Comparison of ENCODE assay signal across 1 cellular context in the genomic region with DNA sequence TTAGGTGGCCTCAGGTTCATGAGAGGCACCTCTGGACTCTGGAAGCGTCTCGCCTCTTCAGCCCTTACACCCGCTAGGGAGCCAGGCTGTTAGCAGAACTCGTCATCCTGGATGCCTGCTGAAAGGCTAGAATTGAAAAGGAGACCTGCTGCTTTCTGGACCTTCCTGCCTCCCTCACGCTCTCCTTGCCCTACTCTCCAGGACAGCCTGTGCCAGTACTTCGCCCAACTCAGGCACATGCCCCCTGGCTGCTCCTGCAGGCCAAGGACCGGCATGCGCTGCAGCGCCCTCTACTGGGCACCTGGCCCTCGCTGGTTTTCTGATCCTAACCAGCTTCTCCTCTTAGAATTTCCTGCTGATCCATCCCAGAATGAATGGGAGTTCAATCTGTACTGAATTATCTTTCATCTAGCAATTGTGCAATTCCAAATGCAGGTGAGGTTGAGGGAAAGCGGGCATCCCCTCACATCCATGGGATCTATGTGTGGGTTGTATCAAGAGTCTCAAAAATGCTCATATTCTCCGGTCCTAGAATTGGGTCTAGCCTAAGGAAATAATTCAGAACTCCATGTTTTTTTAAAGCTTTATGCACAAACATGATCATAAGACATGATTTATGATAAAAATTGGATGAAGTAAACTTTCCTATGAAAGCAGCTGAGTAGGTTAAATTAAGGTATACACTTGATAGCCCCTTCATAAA.
TF ChIP-seq lines count a peak whose summit lies in the region.

No MANE protein-coding gene starts in this region.

TF ChIP-seq in HepG2, 621 proteins besides CTCF, POLR2A, EP300 and RAD21 (continued from another document and continues in another):
- TF ChIP-seq ZNF547 (CRISPR knock-in tag; IDR thresholded peaks at IDR 0.05) (0 out of 2 replicates have a peak, but pooled peaks have one; percentile 43), ZNF484 (CRISPR knock-in tag; IDR thresholded peaks at IDR 0.05; ENCODE audit: borderline replicate concordance, low read depth) (no peak), ZNF768 (CRISPR knock-in tag; IDR thresholded peaks at IDR 0.05) (no peak), SRF (IDR thresholded peaks at IDR 0.05; ENCODE audit: low read depth, low read length) (peak; percentile 20; the same call in 1 of the 2 replicates), KMT2B (CRISPR knock-in tag; IDR thresholded peaks at IDR 0.05) (no peak), ZNF501 (CRISPR knock-in tag; IDR thresholded peaks at IDR 0.05) (peak; percentile 68; the same call in 1 of the 2 replicates), RXRB (CRISPR knock-in tag; IDR thresholded peaks at IDR 0.05; ENCODE audit: borderline replicate concordance) (peak; percentile 48; the same call in 1 of the 2 replicates), CBX5 (CRISPR knock-in tag; IDR thresholded peaks at IDR 0.05; ENCODE audit: borderline replicate concordance) (peak; percentile 85; the same call in 1 of the 2 replicates), MIER3 (CRISPR knock-in tag; IDR thresholded peaks at IDR 0.05; ENCODE audit: borderline replicate concordance) (peak; percentile 29; the same call in 1 of the 2 replicates), REPIN1 (CRISPR knock-in tag; IDR thresholded peaks at IDR 0.05; ENCODE audit: borderline replicate concordance, low read depth) (0 out of 2 replicates have a peak, but pooled peaks have one; percentile 34), IRF2 (CRISPR knock-in tag; IDR thresholded peaks at IDR 0.05) (peak; percentile 62; the same call in 1 of the 2 replicates), SMC3 (IDR thresholded peaks at IDR 0.05; ENCODE audit: low read length) (peak; percentile 49; the same call in 1 of the 2 replicates), FOXO1 (CRISPR knock-in tag; IDR thresholded peaks at IDR 0.05) (0 out of 2 replicates have a peak, but pooled peaks have one; percentile 32), ZBTB7B (CRISPR knock-in tag; IDR thresholded peaks at IDR 0.05) (peak; percentile 34; the same call in 1 of the 2 replicates), ZNF780A (CRISPR knock-in tag; IDR thresholded peaks at IDR 0.05) (no peak), NONO (IDR thresholded peaks at IDR 0.05) (no peak), NONO (CRISPR knock-in tag; conservative IDR thresholded peaks at IDR 0.05) (no peak), HMG20B (CRISPR knock-in tag; conservative IDR thresholded peaks at IDR 0.05) (0 out of 2 replicates have a peak, but pooled peaks have one; percentile 50), TOPORS (CRISPR knock-in tag; IDR thresholded peaks at IDR 0.05) (0 out of 2 replicates have a peak, but pooled peaks have one; percentile 42), KDM5B (CRISPR knock-in tag; IDR thresholded peaks at IDR 0.05; ENCODE audit: borderline replicate concordance) (peak; percentile 55; the same call in 1 of the 2 replicates), HNRNPH1 (optimal IDR thresholded peaks at IDR 0.05; ENCODE audit: low read depth, low read length) (no peak), ZNF556 (CRISPR knock-in tag; IDR thresholded peaks at IDR 0.05; ENCODE audit: borderline replicate concordance) (0 out of 2 replicates have a peak, but pooled peaks have one; percentile 14), NFATC3 (CRISPR knock-in tag; IDR thresholded peaks at IDR 0.05) (no peak), ZNF136 (CRISPR knock-in tag; IDR thresholded peaks at IDR 0.05; ENCODE audit: low read depth) (no peak), ZNF335 (CRISPR knock-in tag; IDR thresholded peaks at IDR 0.05) (0 out of 2 replicates have a peak, but pooled peaks have one; percentile 42), SP1 (IDR thresholded peaks at IDR 0.05) (no peak), SP1 (CRISPR knock-in tag; IDR thresholded peaks at IDR 0.05) (peak; percentile 49; the same call in 1 of the 2 replicates), EEA1 (CRISPR knock-in tag; IDR thresholded peaks at IDR 0.05; ENCODE audit: borderline replicate concordance) (no peak), AGO1 (IDR thresholded peaks at IDR 0.05; ENCODE audit: low read depth, low read length, poor library complexity, severe bottlenecking) (no peak), ZNF607 (CRISPR knock-in tag; IDR thresholded peaks at IDR 0.05; ENCODE audit: borderline replicate concordance) (peak; percentile 73; the same call in 1 of the 2 replicates), PRMT3 (CRISPR knock-in tag; IDR thresholded peaks at IDR 0.05; ENCODE audit: borderline replicate concordance, low read depth) (no peak), HDAC1 (CRISPR knock-in tag; IDR thresholded peaks at IDR 0.05) (0 out of 2 replicates have a peak, but pooled peaks have one; percentile 33), PITX1 (CRISPR knock-in tag; IDR thresholded peaks at IDR 0.05) (peak; percentile 28; the same call in 1 of the 2 replicates)
- TF ChIP-seq, protein P1, sequence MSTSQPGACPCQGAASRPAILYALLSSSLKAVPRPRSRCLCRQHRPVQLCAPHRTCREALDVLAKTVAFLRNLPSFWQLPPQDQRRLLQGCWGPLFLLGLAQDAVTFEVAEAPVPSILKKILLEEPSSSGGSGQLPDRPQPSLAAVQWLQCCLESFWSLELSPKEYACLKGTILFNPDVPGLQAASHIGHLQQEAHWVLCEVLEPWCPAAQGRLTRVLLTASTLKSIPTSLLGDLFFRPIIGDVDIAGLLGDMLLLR (CRISPR knock-in tag; IDR thresholded peaks at IDR 0.05): 0 out of 2 replicates have a peak, but pooled peaks have one; percentile 34
- TF ChIP-seq, protein P2, sequence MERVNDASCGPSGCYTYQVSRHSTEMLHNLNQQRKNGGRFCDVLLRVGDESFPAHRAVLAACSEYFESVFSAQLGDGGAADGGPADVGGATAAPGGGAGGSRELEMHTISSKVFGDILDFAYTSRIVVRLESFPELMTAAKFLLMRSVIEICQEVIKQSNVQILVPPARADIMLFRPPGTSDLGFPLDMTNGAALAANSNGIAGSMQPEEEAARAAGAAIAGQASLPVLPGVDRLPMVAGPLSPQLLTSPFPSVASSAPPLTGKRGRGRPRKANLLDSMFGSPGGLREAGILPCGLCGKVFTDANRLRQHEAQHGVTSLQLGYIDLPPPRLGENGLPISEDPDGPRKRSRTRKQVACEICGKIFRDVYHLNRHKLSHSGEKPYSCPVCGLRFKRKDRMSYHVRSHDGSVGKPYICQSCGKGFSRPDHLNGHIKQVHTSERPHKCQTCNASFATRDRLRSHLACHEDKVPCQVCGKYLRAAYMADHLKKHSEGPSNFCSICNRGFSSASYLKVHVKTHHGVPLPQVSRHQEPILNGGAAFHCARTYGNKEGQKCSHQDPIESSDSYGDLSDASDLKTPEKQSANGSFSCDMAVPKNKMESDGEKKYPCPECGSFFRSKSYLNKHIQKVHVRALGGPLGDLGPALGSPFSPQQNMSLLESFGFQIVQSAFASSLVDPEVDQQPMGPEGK (CRISPR knock-in tag; IDR thresholded peaks at IDR 0.05): peak; percentile 34; the same call in 1 of the 2 replicates
- TF ChIP-seq, protein P3, sequence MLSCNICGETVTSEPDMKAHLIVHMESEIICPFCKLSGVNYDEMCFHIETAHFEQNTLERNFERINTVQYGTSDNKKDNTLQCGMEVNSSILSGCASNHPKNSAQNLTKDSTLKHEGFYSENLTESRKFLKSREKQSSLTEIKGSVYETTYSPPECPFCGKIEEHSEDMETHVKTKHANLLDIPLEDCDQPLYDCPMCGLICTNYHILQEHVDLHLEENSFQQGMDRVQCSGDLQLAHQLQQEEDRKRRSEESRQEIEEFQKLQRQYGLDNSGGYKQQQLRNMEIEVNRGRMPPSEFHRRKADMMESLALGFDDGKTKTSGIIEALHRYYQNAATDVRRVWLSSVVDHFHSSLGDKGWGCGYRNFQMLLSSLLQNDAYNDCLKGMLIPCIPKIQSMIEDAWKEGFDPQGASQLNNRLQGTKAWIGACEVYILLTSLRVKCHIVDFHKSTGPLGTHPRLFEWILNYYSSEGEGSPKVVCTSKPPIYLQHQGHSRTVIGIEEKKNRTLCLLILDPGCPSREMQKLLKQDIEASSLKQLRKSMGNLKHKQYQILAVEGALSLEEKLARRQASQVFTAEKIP (CRISPR knock-in tag; IDR thresholded peaks at IDR 0.05; ENCODE audit: borderline replicate concordance): no peak
- TF ChIP-seq, protein P4, sequence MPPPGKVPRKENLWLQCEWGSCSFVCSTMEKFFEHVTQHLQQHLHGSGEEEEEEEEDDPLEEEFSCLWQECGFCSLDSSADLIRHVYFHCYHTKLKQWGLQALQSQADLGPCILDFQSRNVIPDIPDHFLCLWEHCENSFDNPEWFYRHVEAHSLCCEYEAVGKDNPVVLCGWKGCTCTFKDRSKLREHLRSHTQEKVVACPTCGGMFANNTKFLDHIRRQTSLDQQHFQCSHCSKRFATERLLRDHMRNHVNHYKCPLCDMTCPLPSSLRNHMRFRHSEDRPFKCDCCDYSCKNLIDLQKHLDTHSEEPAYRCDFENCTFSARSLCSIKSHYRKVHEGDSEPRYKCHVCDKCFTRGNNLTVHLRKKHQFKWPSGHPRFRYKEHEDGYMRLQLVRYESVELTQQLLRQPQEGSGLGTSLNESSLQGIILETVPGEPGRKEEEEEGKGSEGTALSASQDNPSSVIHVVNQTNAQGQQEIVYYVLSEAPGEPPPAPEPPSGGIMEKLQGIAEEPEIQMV (CRISPR knock-in tag; IDR thresholded peaks at IDR 0.05; ENCODE audit: low read depth): 0 out of 2 replicates have a peak, but pooled peaks have one; percentile 24
- TF ChIP-seq, protein P5, sequence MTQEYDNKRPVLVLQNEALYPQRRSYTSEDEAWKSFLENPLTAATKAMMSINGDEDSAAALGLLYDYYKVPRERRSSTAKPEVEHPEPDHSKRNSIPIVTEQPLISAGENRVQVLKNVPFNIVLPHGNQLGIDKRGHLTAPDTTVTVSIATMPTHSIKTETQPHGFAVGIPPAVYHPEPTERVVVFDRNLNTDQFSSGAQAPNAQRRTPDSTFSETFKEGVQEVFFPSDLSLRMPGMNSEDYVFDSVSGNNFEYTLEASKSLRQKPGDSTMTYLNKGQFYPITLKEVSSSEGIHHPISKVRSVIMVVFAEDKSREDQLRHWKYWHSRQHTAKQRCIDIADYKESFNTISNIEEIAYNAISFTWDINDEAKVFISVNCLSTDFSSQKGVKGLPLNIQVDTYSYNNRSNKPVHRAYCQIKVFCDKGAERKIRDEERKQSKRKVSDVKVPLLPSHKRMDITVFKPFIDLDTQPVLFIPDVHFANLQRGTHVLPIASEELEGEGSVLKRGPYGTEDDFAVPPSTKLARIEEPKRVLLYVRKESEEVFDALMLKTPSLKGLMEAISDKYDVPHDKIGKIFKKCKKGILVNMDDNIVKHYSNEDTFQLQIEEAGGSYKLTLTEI (CRISPR knock-in tag; conservative IDR thresholded peaks at IDR 0.05): no peak
- TF ChIP-seq, protein P6, sequence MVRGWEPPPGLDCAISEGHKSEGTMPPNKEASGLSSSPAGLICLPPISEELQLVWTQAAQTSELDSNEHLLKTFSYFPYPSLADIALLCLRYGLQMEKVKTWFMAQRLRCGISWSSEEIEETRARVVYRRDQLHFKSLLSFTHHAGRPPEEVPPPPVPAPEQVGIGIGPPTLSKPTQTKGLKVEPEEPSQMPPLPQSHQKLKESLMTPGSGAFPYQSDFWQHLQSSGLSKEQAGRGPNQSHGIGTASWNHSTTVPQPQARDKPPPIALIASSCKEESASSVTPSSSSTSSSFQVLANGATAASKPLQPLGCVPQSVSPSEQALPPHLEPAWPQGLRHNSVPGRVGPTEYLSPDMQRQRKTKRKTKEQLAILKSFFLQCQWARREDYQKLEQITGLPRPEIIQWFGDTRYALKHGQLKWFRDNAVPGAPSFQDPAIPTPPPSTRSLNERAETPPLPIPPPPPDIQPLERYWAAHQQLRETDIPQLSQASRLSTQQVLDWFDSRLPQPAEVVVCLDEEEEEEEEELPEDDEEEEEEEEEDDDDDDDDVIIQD (CRISPR knock-in tag; IDR thresholded peaks at IDR 0.05; ENCODE audit: low read depth): peak; percentile 47; the same call in 1 of the 2 replicates
- TF ChIP-seq, protein P7, sequence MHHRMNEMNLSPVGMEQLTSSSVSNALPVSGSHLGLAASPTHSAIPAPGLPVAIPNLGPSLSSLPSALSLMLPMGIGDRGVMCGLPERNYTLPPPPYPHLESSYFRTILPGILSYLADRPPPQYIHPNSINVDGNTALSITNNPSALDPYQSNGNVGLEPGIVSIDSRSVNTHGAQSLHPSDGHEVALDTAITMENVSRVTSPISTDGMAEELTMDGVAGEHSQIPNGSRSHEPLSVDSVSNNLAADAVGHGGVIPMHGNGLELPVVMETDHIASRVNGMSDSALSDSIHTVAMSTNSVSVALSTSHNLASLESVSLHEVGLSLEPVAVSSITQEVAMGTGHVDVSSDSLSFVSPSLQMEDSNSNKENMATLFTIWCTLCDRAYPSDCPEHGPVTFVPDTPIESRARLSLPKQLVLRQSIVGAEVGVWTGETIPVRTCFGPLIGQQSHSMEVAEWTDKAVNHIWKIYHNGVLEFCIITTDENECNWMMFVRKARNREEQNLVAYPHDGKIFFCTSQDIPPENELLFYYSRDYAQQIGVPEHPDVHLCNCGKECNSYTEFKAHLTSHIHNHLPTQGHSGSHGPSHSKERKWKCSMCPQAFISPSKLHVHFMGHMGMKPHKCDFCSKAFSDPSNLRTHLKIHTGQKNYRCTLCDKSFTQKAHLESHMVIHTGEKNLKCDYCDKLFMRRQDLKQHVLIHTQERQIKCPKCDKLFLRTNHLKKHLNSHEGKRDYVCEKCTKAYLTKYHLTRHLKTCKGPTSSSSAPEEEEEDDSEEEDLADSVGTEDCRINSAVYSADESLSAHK (CRISPR knock-in tag; IDR thresholded peaks at IDR 0.05; ENCODE audit: borderline replicate concordance): no peak
- TF ChIP-seq, protein P8, sequence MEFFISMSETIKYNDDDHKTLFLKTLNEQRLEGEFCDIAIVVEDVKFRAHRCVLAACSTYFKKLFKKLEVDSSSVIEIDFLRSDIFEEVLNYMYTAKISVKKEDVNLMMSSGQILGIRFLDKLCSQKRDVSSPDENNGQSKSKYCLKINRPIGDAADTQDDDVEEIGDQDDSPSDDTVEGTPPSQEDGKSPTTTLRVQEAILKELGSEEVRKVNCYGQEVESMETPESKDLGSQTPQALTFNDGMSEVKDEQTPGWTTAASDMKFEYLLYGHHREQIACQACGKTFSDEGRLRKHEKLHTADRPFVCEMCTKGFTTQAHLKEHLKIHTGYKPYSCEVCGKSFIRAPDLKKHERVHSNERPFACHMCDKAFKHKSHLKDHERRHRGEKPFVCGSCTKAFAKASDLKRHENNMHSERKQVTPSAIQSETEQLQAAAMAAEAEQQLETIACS (CRISPR knock-in tag; IDR thresholded peaks at IDR 0.05): no peak
- TF ChIP-seq, protein P9, sequence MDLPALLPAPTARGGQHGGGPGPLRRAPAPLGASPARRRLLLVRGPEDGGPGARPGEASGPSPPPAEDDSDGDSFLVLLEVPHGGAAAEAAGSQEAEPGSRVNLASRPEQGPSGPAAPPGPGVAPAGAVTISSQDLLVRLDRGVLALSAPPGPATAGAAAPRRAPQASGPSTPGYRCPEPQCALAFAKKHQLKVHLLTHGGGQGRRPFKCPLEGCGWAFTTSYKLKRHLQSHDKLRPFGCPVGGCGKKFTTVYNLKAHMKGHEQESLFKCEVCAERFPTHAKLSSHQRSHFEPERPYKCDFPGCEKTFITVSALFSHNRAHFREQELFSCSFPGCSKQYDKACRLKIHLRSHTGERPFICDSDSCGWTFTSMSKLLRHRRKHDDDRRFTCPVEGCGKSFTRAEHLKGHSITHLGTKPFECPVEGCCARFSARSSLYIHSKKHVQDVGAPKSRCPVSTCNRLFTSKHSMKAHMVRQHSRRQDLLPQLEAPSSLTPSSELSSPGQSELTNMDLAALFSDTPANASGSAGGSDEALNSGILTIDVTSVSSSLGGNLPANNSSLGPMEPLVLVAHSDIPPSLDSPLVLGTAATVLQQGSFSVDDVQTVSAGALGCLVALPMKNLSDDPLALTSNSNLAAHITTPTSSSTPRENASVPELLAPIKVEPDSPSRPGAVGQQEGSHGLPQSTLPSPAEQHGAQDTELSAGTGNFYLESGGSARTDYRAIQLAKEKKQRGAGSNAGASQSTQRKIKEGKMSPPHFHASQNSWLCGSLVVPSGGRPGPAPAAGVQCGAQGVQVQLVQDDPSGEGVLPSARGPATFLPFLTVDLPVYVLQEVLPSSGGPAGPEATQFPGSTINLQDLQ (CRISPR knock-in tag; IDR thresholded peaks at IDR 0.05): no peak
- TF ChIP-seq, protein P10, sequence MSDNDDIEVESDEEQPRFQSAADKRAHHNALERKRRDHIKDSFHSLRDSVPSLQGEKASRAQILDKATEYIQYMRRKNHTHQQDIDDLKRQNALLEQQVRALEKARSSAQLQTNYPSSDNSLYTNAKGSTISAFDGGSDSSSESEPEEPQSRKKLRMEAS (IDR thresholded peaks at IDR 0.05): peak; percentile 90
